In genomic region chr2:118716102-118716501, GRCh38 we compare ENCODE assay signal across 27 cellular contexts.
"Had no signal": no experiment of that assay in that cellular context is flagged by ENCODE, and none has a peak within 500 bp of the region (broad histone marks: within the 10 kb centered on the region; RNA-seq: fewer than 3 reads in every experiment).

No MANE protein-coding gene starts in this region.

- H3K9me3 ChIP-seq: stomach, suprapubic skin, testis, thoracic aorta, thyroid gland, tibial artery, tibial nerve, transverse colon, upper lobe of left lung, upper lobe of right lung, uterus, vagina had no signal

- DNase-seq: stimulated activated CD4-positive, alpha-beta T cell treated with anti-CD3 and anti-CD28 coated beads, Interleukin-2, amount 100 ng/mL, for 48 hours; stimulated activated CD4-positive, alpha-beta T cell treated with anti-CD3 and anti-CD28 coated beads, Interleukin-4, amount 100 ng/mL, for 1 hour; stimulated activated CD4-positive, alpha-beta T cell treated with anti-CD3 and anti-CD28 coated beads, Interleukin-4, amount 100 ng/mL, for 24 hours; stimulated activated CD4-positive, alpha-beta T cell treated with anti-CD3 and anti-CD28 coated beads, Interleukin-4, amount 100 ng/mL, for 4 hours; stimulated activated CD8-positive, alpha-beta memory T cell treated with anti-CD3 and anti-CD28 coated beads, Interleukin-4, amount 100 ng/mL, for 48 hours; stimulated activated naive B cell treated with anti-CD40 and anti-IgM and Interleukin-4, amounts not matched to agents 10 μg/mL and 1 μg/mL and 100 μg/mL, for 72 hours; stimulated activated naive CD4-positive, alpha-beta T cell; stimulated activated naive CD4-positive, alpha-beta T cell treated with Interleukin-2 at 50 U/mL for 16 hours; stimulated activated naive CD8-positive, alpha-beta T cell treated with anti-CD3 and anti-CD28 coated beads, Interleukin-15, amount 100 ng/mL, for 72 hours; stimulated activated naive CD8-positive, alpha-beta T cell treated with anti-CD3 and anti-CD28 coated beads, Interleukin-15, Interleukin-2, amounts not matched to agents 100 U/mL and 50 U/mL, for 24 hours; stomach; substantia nigra; testis; thyroid gland; tibial artery; transverse colon; trophoblast cell; upper lobe of left lung; upper lobe of right lung; uterus had no signal

- H3K27ac ChIP-seq: stomach, suprapubic skin, testis, thoracic aorta, thyroid gland, tibial artery, tibial nerve, transverse colon, upper lobe of left lung, upper lobe of right lung, uterus, vagina had no signal

- H3K36me3 ChIP-seq: stomach, suprapubic skin, thoracic aorta, thyroid gland, tibial artery, tibial nerve, transverse colon, upper lobe of left lung, upper lobe of right lung, uterus, vagina had no signal

- FAIRE-seq: urothelium cell line had no signal

- H3K4me1 ChIP-seq: stomach, suprapubic skin, testis, tibial artery, tibial nerve, transverse colon, upper lobe of left lung, upper lobe of right lung, uterus, vagina had no signal

- H3K27me3 ChIP-seq: stomach, suprapubic skin, testis, thyroid gland, tibial artery, tibial nerve, transverse colon, upper lobe of left lung, upper lobe of right lung, uterus, vagina had no signal

- ATAC-seq: stimulated activated effector memory CD8-positive, alpha-beta T cell treated with anti-CD3 and anti-CD28 coated beads, Interleukin-12 subunit alpha, Interleukin-12 subunit beta, amount 100 ng/mL, for 72 hours; stimulated activated memory B cell treated with anti-CD40 and anti-IgM and Interleukin-4, amounts not matched to agents 10 μg/mL and 1 μg/mL and 100 μg/mL, for 72 hours; stimulated activated naive B cell treated with anti-CD40 and anti-IgM and Interleukin-4, amounts not matched to agents 10 μg/mL and 1 μg/mL and 100 μg/mL, for 72 hours; stimulated activated naive CD8-positive, alpha-beta T cell treated with anti-CD3 and anti-CD28 coated beads, Interleukin-15, amount 100 ng/mL, for 72 hours; stimulated activated naive CD8-positive, alpha-beta T cell treated with anti-CD3 and anti-CD28 coated beads, Interleukin-15, Interleukin-2, amounts not matched to agents 100 U/mL and 50 U/mL, for 24 hours; upper lobe of right lung had no signal

- H3K4me3 ChIP-seq: stomach, suprapubic skin, testis, thoracic aorta, thyroid gland, tibial artery, tibial nerve, transverse colon, upper lobe of left lung, upper lobe of right lung, uterus, vagina had no signal
